Comparison of ENCODE assay signal across 17 cellular contexts in the genomic region with DNA sequence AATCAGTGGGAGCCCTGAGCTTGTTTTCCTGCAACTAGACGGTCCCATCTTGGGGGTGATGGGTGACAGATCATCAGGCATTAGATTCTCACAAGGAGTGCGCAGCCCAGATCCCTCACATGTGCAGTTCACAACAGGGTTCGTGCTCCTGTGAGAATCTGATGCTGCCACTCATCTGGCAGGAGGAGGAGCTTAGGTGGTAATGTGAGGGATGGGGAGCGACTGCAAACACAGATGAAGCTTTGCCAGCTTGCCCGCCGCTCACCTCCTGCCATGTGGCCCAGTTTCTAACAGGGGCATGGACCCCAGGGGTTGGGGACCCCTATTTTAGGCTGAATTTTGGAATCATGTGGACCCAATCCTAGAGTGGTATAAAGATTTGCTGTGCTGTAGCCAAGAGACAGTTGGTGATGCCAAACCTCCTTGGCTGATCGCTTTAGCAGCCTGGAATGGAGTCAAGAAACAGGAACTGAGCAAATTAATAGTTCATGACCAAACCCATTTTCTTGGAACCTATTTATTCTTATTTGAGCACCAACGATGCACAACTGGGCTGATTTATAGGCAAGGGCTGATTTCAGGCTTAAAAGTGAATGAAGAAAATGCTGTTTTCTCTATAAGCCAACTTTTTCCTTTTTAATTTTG. TPM values are rescaled to one million over a fixed set of nuclear protein-coding genes. Genes with fewer than 3 reads are reported as not detected.
DNase-seq lines count a peak whose midpoint lies in the region; ATAC-seq and TF ChIP-seq lines count a peak whose summit lies in the region.
"Had no signal": no experiment of that assay in that cellular context is flagged by ENCODE, and none has a peak within 500 bp of the region (broad histone marks: within the 10 kb centered on the region; RNA-seq: fewer than 3 reads in every experiment).

No MANE protein-coding gene starts in this region.

- peaks cover 0 to 71% of the 10 kb centered on the region in 2 donors for H3K36me3 ChIP-seq in gastrocnemius medialis

- no peaks in the 10 kb centered on the region for H3K27me3 ChIP-seq in gastrocnemius medialis

- H3K27me3 Mint-ChIP-seq in activated naive CD4-positive, alpha-beta T cell treated with anti-CD3 and anti-CD28 coated beads, Interleukin-2, amount 50 U/mL, for 24 hours = no peaks in the 10 kb centered on the region

- no peaks in the 10 kb centered on the region for H3K9me3 Mint-ChIP-seq in activated naive CD4-positive, alpha-beta T cell treated with anti-CD3 and anti-CD28 coated beads, Interleukin-2, amount 50 U/mL, for 24 hours
- H3K9me3 Mint-ChIP-seq in stimulated activated effector memory CD8-positive, alpha-beta T cell treated with anti-CD3 and anti-CD28 coated beads, Interleukin-12 subunit alpha, Interleukin-12 subunit beta, amount 100 ng/mL, for 72 hours = no peaks in the 10 kb centered on the region
- H3K9me3 Mint-ChIP-seq: CD14-positive monocyte, GM23338 had no signal

- peaks cover 27% of the 10 kb centered on the region for H3K36me3 Mint-ChIP-seq in activated naive CD4-positive, alpha-beta T cell treated with anti-CD3 and anti-CD28 coated beads, Interleukin-2, amount 50 U/mL, for 24 hours
- H3K36me3 Mint-ChIP-seq in stimulated activated effector memory CD8-positive, alpha-beta T cell treated with anti-CD3 and anti-CD28 coated beads, Interleukin-12 subunit alpha, Interleukin-12 subunit beta, amount 100 ng/mL, for 72 hours = peaks cover 95% of the 10 kb centered on the region

- H3K9me3 ChIP-seq in gastrocnemius medialis = no peaks in the 10 kb centered on the region

- in situ Hi-C loops in gastrocnemius medialis (cut with MboI; ENCODE audit: low sequenced_read_pairs in 4 of 4) = no loop called here

- no peak overlapping the region for H3K4me3 Mint-ChIP-seq in activated naive CD4-positive, alpha-beta T cell treated with anti-CD3 and anti-CD28 coated beads, Interleukin-2, amount 50 U/mL, for 24 hours
- H3K4me3 Mint-ChIP-seq in stimulated activated effector memory CD8-positive, alpha-beta T cell treated with anti-CD3 and anti-CD28 coated beads, Interleukin-12 subunit alpha, Interleukin-12 subunit beta, amount 100 ng/mL, for 72 hours = no peak overlapping the region
- H3K4me3 Mint-ChIP-seq: CD14-positive monocyte, GM23338 had no signal

- intact Hi-C loops in gastrocnemius medialis (cut with DNase I; ENCODE audit: low total_unique reads) = no loop called here

- H3K27ac Mint-ChIP-seq in activated naive CD4-positive, alpha-beta T cell treated with anti-CD3 and anti-CD28 coated beads, Interleukin-2, amount 50 U/mL, for 24 hours = peak overlapping the region; percentile 35
- H3K27ac Mint-ChIP-seq in stimulated activated effector memory CD8-positive, alpha-beta T cell treated with anti-CD3 and anti-CD28 coated beads, Interleukin-12 subunit alpha, Interleukin-12 subunit beta, amount 100 ng/mL, for 72 hours = peak overlapping the region; percentile 6
- H3K27ac Mint-ChIP-seq: GM23338 had no signal

- TF ChIP-seq CTCF in GM10266 (IDR thresholded peaks at IDR 0.05; ENCODE audit: control insufficient read depth, insufficient read depth, low read depth, missing control alignments) = no peak
- TF ChIP-seq CTCF in gastrocnemius medialis (IDR thresholded peaks at IDR 0.05 in 4 of 5, conservative IDR thresholded peaks at IDR 0.05 in 1 of 5) = no peak

- H3K4me1 ChIP-seq in gastrocnemius medialis = peaks cover 36 to 50% of the 10 kb centered on the region in 2 donors

- H3K4me3 ChIP-seq in gastrocnemius medialis = no peak overlapping the region
- H3K4me3 ChIP-seq: GM23338 had no signal

- ATAC-seq in left lobe of liver (peak; percentile 47), gastrocnemius medialis (no peak), HG02678 (IDR thresholded peaks at IDR 0.05; ENCODE audit: unreplicated experiment) (no peak)
- no peak for ATAC-seq in stimulated activated effector memory CD8-positive, alpha-beta T cell treated with anti-CD3 and anti-CD28 coated beads, Interleukin-12 subunit alpha, Interleukin-12 subunit beta, amount 100 ng/mL, for 72 hours
- ATAC-seq: GM23338 had no signal

- no peak for DNase-seq in activated naive CD4-positive, alpha-beta T cell treated with Interleukin-2 at 50 U/mL for 16 hours
- peak; percentile 74 for DNase-seq in NCI-H446 treated with DMSO at 0.1 percent for 48 hours (lab: John Stamatoyannopoulos, UW)
- no peak for DNase-seq in left lobe of liver (ENCODE audit: low spot score)
- no peak for DNase-seq in stimulated activated effector memory CD8-positive, alpha-beta T cell treated with anti-CD3 and anti-CD28 coated beads, Interleukin-12 subunit alpha, Interleukin-12 subunit beta, amount 100 ng/mL, for 72 hours (ENCODE audit: low spot score in 2 of 2)
- DNase-seq in GM10266 (ENCODE audit: extremely low spot score) = no peak
- no peak for DNase-seq in gastrocnemius medialis
- DNase-seq: Calu3, KBM-7, NCI-H1105 treated with DMSO at 0.1 percent for 48 hours, NCI-H187, NCI-H510A treated with DMSO at 0.1 percent for 48 hours, SIG-M5 had no signal

- H3K4me1 Mint-ChIP-seq in activated naive CD4-positive, alpha-beta T cell treated with anti-CD3 and anti-CD28 coated beads, Interleukin-2, amount 50 U/mL, for 24 hours = peaks cover 41% of the 10 kb centered on the region
- peaks cover 46% of the 10 kb centered on the region for H3K4me1 Mint-ChIP-seq in stimulated activated effector memory CD8-positive, alpha-beta T cell treated with anti-CD3 and anti-CD28 coated beads, Interleukin-12 subunit alpha, Interleukin-12 subunit beta, amount 100 ng/mL, for 72 hours
- H3K4me1 Mint-ChIP-seq: GM23338 had no signal

- no peak overlapping the region for H3K27ac ChIP-seq in gastrocnemius medialis
- H3K27ac ChIP-seq: HL-60 had no signal

- no peak for TF ChIP-seq POLR2A in gastrocnemius medialis (IDR thresholded peaks at IDR 0.05)

RNA-seq across cellular contexts. Expression of a gene that starts 25.7 kb away (rescaled TPM):
- 20.7 TPM for total RNA-seq in left lobe of liver
- 100 to 1,000 TPM; 292 to 606 (median 472) TPM for total RNA-seq in gastrocnemius medialis

Comparison
In these comparisons a context has a peak if more than half of its experiments do, and no peak if none do; other contexts are left out.
1. RNA of a gene that starts 25.7 kb away (total RNA-seq): 292 to 606 TPM in gastrocnemius medialis; 20.7 TPM in left lobe of liver (single experiment); every median in the first group is over 10 times any median in the second.